ENCODE assay signal across 2 cellular contexts in genomic region chr4:112651641-112652040, GRCh38.
TF ChIP-seq lines count a peak whose summit lies in the region.

No MANE protein-coding gene starts in this region.

TF ChIP-seq in GM23338, 12 proteins besides CTCF, POLR2A, EP300 and RAD21 (continued from another document):
- TF ChIP-seq CREB1 (CRISPR knock-in tag; IDR thresholded peaks at IDR 0.05; ENCODE audit: low read depth) = no peak
- no peak for TF ChIP-seq ZNF114 (CRISPR knock-in tag; IDR thresholded peaks at IDR 0.05)
- no peak for TF ChIP-seq POLR2AphosphoS5 (IDR thresholded peaks at IDR 0.05; ENCODE audit: low read depth)
- TF ChIP-seq, protein P1, sequence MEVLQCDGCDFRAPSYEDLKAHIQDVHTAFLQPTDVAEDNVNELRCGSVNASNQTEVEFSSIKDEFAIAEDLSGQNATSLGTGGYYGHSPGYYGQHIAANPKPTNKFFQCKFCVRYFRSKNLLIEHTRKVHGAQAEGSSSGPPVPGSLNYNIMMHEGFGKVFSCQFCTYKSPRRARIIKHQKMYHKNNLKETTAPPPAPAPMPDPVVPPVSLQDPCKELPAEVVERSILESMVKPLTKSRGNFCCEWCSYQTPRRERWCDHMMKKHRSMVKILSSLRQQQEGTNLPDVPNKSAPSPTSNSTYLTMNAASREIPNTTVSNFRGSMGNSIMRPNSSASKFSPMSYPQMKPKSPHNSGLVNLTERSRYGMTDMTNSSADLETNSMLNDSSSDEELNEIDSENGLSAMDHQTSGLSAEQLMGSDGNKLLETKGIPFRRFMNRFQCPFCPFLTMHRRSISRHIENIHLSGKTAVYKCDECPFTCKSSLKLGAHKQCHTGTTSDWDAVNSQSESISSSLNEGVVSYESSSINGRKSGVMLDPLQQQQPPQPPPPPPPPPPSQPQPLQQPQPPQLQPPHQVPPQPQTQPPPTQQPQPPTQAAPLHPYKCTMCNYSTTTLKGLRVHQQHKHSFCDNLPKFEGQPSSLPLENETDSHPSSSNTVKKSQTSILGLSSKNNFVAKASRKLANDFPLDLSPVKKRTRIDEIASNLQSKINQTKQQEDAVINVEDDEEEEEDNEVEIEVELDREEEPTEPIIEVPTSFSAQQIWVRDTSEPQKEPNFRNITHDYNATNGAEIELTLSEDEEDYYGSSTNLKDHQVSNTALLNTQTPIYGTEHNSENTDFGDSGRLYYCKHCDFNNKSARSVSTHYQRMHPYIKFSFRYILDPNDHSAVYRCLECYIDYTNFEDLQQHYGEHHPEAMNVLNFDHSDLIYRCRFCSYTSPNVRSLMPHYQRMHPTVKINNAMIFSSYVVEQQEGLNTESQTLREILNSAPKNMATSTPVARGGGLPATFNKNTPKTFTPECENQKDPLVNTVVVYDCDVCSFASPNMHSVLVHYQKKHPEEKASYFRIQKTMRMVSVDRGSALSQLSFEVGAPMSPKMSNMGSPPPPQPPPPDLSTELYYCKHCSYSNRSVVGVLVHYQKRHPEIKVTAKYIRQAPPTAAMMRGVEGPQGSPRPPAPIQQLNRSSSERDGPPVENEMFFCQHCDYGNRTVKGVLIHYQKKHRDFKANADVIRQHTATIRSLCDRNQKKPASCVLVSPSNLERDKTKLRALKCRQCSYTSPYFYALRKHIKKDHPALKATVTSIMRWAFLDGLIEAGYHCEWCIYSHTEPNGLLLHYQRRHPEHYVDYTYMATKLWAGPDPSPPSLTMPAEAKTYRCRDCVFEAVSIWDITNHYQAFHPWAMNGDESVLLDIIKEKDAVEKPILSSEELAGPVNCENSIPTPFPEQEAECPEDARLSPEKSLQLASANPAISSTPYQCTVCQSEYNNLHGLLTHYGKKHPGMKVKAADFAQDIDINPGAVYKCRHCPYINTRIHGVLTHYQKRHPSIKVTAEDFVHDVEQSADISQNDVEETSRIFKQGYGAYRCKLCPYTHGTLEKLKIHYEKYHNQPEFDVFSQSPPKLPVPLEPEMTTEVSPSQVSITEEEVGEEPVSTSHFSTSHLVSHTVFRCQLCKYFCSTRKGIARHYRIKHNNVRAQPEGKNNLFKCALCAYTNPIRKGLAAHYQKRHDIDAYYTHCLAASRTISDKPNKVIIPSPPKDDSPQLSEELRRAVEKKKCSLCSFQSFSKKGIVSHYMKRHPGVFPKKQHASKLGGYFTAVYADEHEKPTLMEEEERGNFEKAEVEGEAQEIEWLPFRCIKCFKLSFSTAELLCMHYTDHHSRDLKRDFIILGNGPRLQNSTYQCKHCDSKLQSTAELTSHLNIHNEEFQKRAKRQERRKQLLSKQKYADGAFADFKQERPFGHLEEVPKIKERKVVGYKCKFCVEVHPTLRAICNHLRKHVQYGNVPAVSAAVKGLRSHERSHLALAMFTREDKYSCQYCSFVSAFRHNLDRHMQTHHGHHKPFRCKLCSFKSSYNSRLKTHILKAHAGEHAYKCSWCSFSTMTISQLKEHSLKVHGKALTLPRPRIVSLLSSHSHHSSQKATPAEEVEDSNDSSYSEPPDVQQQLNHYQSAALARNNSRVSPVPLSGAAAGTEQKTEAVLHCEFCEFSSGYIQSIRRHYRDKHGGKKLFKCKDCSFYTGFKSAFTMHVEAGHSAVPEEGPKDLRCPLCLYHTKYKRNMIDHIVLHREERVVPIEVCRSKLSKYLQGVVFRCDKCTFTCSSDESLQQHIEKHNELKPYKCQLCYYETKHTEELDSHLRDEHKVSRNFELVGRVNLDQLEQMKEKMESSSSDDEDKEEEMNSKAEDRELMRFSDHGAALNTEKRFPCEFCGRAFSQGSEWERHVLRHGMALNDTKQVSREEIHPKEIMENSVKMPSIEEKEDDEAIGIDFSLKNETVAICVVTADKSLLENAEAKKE (CRISPR knock-in tag; IDR thresholded peaks at IDR 0.05) = no peak
- TF ChIP-seq ZNF331 (CRISPR knock-in tag; IDR thresholded peaks at IDR 0.05; ENCODE audit: low read depth) = no peak
- TF ChIP-seq JUNB (IDR thresholded peaks at IDR 0.05; ENCODE audit: unreplicated experiment) = no peak
- no peak for TF ChIP-seq NANOG (IDR thresholded peaks at IDR 0.05; ENCODE audit: borderline replicate concordance)

TF ChIP-seq in SK-N-SH treated with all-trans-retinoic acid at 6 μM for 48 hours, 23 proteins besides CTCF, POLR2A, EP300 and RAD21 (continued from another document):
- no peak for TF ChIP-seq PATZ1 (CRISPR knock-in tag; IDR thresholded peaks at IDR 0.05; ENCODE audit: borderline replicate concordance)
- no peak for TF ChIP-seq ISL1 (CRISPR knock-in tag; IDR thresholded peaks at IDR 0.05)
- TF ChIP-seq ZNF8 (CRISPR knock-in tag; IDR thresholded peaks at IDR 0.05) = no peak
- no peak for TF ChIP-seq ZNF70 (CRISPR knock-in tag; IDR thresholded peaks at IDR 0.05)
- TF ChIP-seq BACH2 (CRISPR knock-in tag; IDR thresholded peaks at IDR 0.05; ENCODE audit: borderline replicate concordance) = no peak
- no peak for TF ChIP-seq ZFP30 (CRISPR knock-in tag; IDR thresholded peaks at IDR 0.05)
- no peak for TF ChIP-seq RARB (CRISPR knock-in tag; IDR thresholded peaks at IDR 0.05)
- no peak for TF ChIP-seq TCF4 (CRISPR knock-in tag; IDR thresholded peaks at IDR 0.05; ENCODE audit: borderline replicate concordance)
